In genomic region chr15:75065851-75066509, GRCh38 we compare ENCODE assay signal across 12 cellular contexts. TPM values are rescaled to one million over a fixed set of nuclear protein-coding genes. Genes with fewer than 3 reads are reported as not detected.
A peak's percentile ranks its signal among the peaks of the same experiment; 100 is the strongest.
DNase-seq lines count a peak whose midpoint lies in the region; ATAC-seq and TF ChIP-seq lines count a peak whose summit lies in the region.
"Had no signal": no experiment of that assay in that cellular context is flagged by ENCODE, and none has a peak within 500 bp of the region (broad histone marks: within the 10 kb centered on the region; RNA-seq: fewer than 3 reads in every experiment).

No MANE protein-coding gene starts in this region.

- no peak overlapping the region for H2BK120ac ChIP-seq in H9 (ENCODE audit: low read depth, low read length, poor library complexity, severe bottlenecking)

- H2BK20ac ChIP-seq in H9 (ENCODE audit: low read depth, low read length, poor library complexity, severe bottlenecking): no peak overlapping the region

- no peak overlapping the region for H3K4me2 ChIP-seq in H9 (ENCODE audit: insufficient read depth, insufficient read length, low read length)

- H3K4me3 ChIP-seq in right atrium auricular region (no peak overlapping the region), SJCRH30 (no peak overlapping the region), fibroblast of villous mesenchyme (ENCODE audit: low read depth, low read length) (no peak overlapping the region), upper lobe of right lung (no peak overlapping the region)
- H3K4me3 ChIP-seq: BLaER1 had no signal

- H3K23ac ChIP-seq in H9 (ENCODE audit: insufficient read length, low read depth, low read length): no peak overlapping the region

- no peaks in the 10 kb centered on the region for H3K79me1 ChIP-seq in H9 (ENCODE audit: insufficient read depth, low read depth, low read length, poor library complexity, severe bottlenecking)

- H3K9me3 ChIP-seq in right atrium auricular region: peaks cover 0 to 4% of the 10 kb centered on the region in 2 donors
- no peaks in the 10 kb centered on the region for H3K9me3 ChIP-seq in SJCRH30 (replicated peaks)
- H3K9me3 ChIP-seq in upper lobe of right lung: no peaks in the 10 kb centered on the region
- H3K9me3 ChIP-seq in H9 (ENCODE audit: control insufficient read depth, low read depth, low read length): no peaks in the 10 kb centered on the region
- H3K9me3 ChIP-seq: BLaER1 had no signal

- H2BK12ac ChIP-seq in H9 (ENCODE audit: insufficient read length, low read depth, low read length): no peak overlapping the region

- no CpG with 5 or more reads among the region's 6 CpGs for whole genome bisulfite sequencing in H9 (ENCODE audit: extremely low coverage, insufficient read length, low lambda C conversion rate)

- peaks cover 14% of the 10 kb centered on the region for H3K27me3 Mint-ChIP-seq in H9 (ENCODE audit: low read depth)

- H3K56ac ChIP-seq in H9 (ENCODE audit: insufficient read length, low read depth, low read length): no peak overlapping the region

- H2BK15ac ChIP-seq in H9 (ENCODE audit: low read depth, low read length): no peak overlapping the region

- H3K4me3 Mint-ChIP-seq in H9: no peak overlapping the region
- H3K4me3 Mint-ChIP-seq: activated T-helper 17 cell treated with anti-CD3 and anti-CD28 coated beads, Interleukin-2, amount 50 U/mL, for 72 hours; stimulated activated naive CD8-positive, alpha-beta T cell treated with anti-CD3 and anti-CD28 coated beads, Interleukin-15, Interleukin-2, amounts not matched to agents 100 ng/mL and 50 ng/mL, for 24 hours had no signal

- no peak overlapping the region for H2AFZ ChIP-seq in H9 (ENCODE audit: low read length)

- H3K36me3 Mint-ChIP-seq in H9 (ENCODE audit: insufficient read depth in 1 of 3, low read depth in 3 of 3): peaks cover 6 to 19% (median 9%) of the 10 kb centered on the region in 3 experiments

- H3K36me3 ChIP-seq in right atrium auricular region: no peaks in the 10 kb centered on the region
- no peaks in the 10 kb centered on the region for H3K36me3 ChIP-seq in SJCRH30
- H3K36me3 ChIP-seq in upper lobe of right lung: no peaks in the 10 kb centered on the region
- H3K36me3 ChIP-seq: BLaER1 had no signal

- H2BK5ac ChIP-seq in H9 (ENCODE audit: insufficient read length, low read length): no peak overlapping the region

- H4K20me1 ChIP-seq in H9 (ENCODE audit: control insufficient read depth, insufficient read depth, insufficient read length): no peaks in the 10 kb centered on the region
- H4K20me1 ChIP-seq: BLaER1 had no signal

- H2AK5ac ChIP-seq in H9 (ENCODE audit: insufficient read length, low read length): no peak overlapping the region

- H3K27ac ChIP-seq in right atrium auricular region: peak overlapping the region in 1 of 2 donors; percentile 6
- peak overlapping the region; percentile 84 for H3K27ac ChIP-seq in SJCRH30
- H3K27ac ChIP-seq in upper lobe of right lung: no peak overlapping the region
- H3K27ac ChIP-seq in H9 (ENCODE audit: insufficient read length, low read depth, low read length): no peak overlapping the region
- H3K27ac ChIP-seq: BLaER1 had no signal

- H4K8ac ChIP-seq in H9 (replicated peaks; ENCODE audit: insufficient read length, low read depth, low read length): no peak overlapping the region

- H4K5ac ChIP-seq in H9 (ENCODE audit: insufficient read length, low read depth, low read length): no peak overlapping the region

- DNase-seq in Right ventricle myocardium superior (no peak), right atrium auricular region (ENCODE audit: low spot score) (no peak), SJCRH30 (peak; percentile 71 to 86), fibroblast of villous mesenchyme (ENCODE audit: low read depth) (peak; percentile 67), upper lobe of right lung (peak; percentile 10), amniotic stem cell (lab: John Stamatoyannopoulos, UW) (no peak), H9 (no peak)
- DNase-seq: T1000 had no signal

- no peak overlapping the region for H3T11ph ChIP-seq in H9 (ENCODE audit: low read length)

- intact Hi-C loops in Right ventricle myocardium superior (cut with DNase I) (no loop called here), upper lobe of right lung (cut with DNase I) (no loop called here)

- H3K18ac ChIP-seq in H9 (ENCODE audit: insufficient read length, low read depth, low read length): no peak overlapping the region

- peaks cover 11 to 20% of the 10 kb centered on the region in 2 experiments for H3K9me3 Mint-ChIP-seq in H9
- H3K9me3 Mint-ChIP-seq: stimulated activated naive CD8-positive, alpha-beta T cell treated with anti-CD3 and anti-CD28 coated beads, Interleukin-15, Interleukin-2, amounts not matched to agents 100 ng/mL and 50 ng/mL, for 24 hours had no signal

- H3K27ac Mint-ChIP-seq in H9: no peak overlapping the region; a peak in 1 of 7 replicates
- H3K27ac Mint-ChIP-seq: stimulated activated naive CD8-positive, alpha-beta T cell treated with anti-CD3 and anti-CD28 coated beads, Interleukin-15, Interleukin-2, amounts not matched to agents 100 ng/mL and 50 ng/mL, for 24 hours had no signal

- TF ChIP-seq CTCF in right atrium auricular region (IDR thresholded peaks at IDR 0.05) (no peak), fibroblast of villous mesenchyme (IDR thresholded peaks at IDR 0.05; ENCODE audit: insufficient read depth, low read depth, low read length) (no peak), upper lobe of right lung (IDR thresholded peaks at IDR 0.05) (no peak), H9 (conservative IDR thresholded peaks at IDR 0.05) (no peak)

- H3K9ac ChIP-seq in H9 (ENCODE audit: extremely low read depth, insufficient read length, low read length): no peak overlapping the region
- H3K9ac ChIP-seq: BLaER1 had no signal

- H3K4ac ChIP-seq in H9 (ENCODE audit: low read depth, low read length): no peak overlapping the region

- H3K23me2 ChIP-seq in H9 (ENCODE audit: insufficient read length, low read depth, low read length, poor library complexity, severe bottlenecking): no peaks in the 10 kb centered on the region

- H3K4me1 Mint-ChIP-seq in H9: peaks cover 19 to 22% of the 10 kb centered on the region in 2 experiments

- H3K79me2 ChIP-seq in H9 (ENCODE audit: insufficient read depth, low read length): no peaks in the 10 kb centered on the region

- no peak overlapping the region for H3K14ac ChIP-seq in H9 (ENCODE audit: insufficient read depth, low read length)

- H3K27me3 ChIP-seq in right atrium auricular region: no peaks in the 10 kb centered on the region
- H3K27me3 ChIP-seq in SJCRH30: no peaks in the 10 kb centered on the region
- H3K27me3 ChIP-seq in upper lobe of right lung: no peaks in the 10 kb centered on the region
- no peaks in the 10 kb centered on the region for H3K27me3 ChIP-seq in H9 (ENCODE audit: insufficient read depth, low read length)
- H3K27me3 ChIP-seq: BLaER1 had no signal

- ATAC-seq in Right ventricle myocardium superior (ENCODE audit: poor library complexity): peak; percentile 62
- no peak for ATAC-seq in upper lobe of right lung
- no peak for ATAC-seq in HG03442 (IDR thresholded peaks at IDR 0.05; ENCODE audit: unreplicated experiment)
- ATAC-seq: activated T-helper 17 cell treated with anti-CD3 and anti-CD28 coated beads, Interleukin-2, amount 50 U/mL, for 72 hours had no signal

- H4K91ac ChIP-seq in H9 (ENCODE audit: insufficient read length, low read depth, low read length): no peak overlapping the region

- H3K4me1 ChIP-seq in right atrium auricular region: peaks cover 0 to 37% of the 10 kb centered on the region in 2 donors
- peaks cover 50% of the 10 kb centered on the region for H3K4me1 ChIP-seq in SJCRH30
- H3K4me1 ChIP-seq in upper lobe of right lung: peaks cover 11% of the 10 kb centered on the region
- no peaks in the 10 kb centered on the region; the same call in 1 of the 2 replicates for H3K4me1 ChIP-seq in H9 (ENCODE audit: insufficient read depth, low read length)

RNA-seq across cellular contexts. Expression of gene PPCDC, which starts 42.6 kb away (rescaled TPM):
- total RNA-seq in Right ventricle myocardium superior: 5.5 TPM
- total RNA-seq in right atrium auricular region: 10 to 100 TPM; 10.6 to 11.5 TPM
- total RNA-seq in SJCRH30 (2014; rRNA removed; shearing (Covaris generic)): 21.5 and 25.5 TPM in 2 replicates
- total RNA-seq in fibroblast of villous mesenchyme: 7.4 and 7.8 TPM in 2 replicates
- total RNA-seq in upper lobe of right lung: 13.1 TPM
- 17.6 and 22.7 TPM in 2 replicates for total RNA-seq in H9 (2021)

Comparison
In these comparisons a context has a peak if more than half of its experiments do, and no peak if none do; other contexts are left out.
1. DNase-seq: peak in SJCRH30 (2 of 2), fibroblast of villous mesenchyme (single experiment) and upper lobe of right lung (single experiment); none in Right ventricle myocardium superior (single experiment), right atrium auricular region (single experiment), amniotic stem cell (single experiment) and H9 (single experiment).